Comparison of ENCODE assay signal across 9 cellular contexts in genomic region chr16:89326721-89327120, GRCh38.
DNase-seq lines count a peak whose midpoint lies in the region; ATAC-seq and TF ChIP-seq lines count a peak whose summit lies in the region.
"Had no signal": no experiment of that assay in that cellular context is flagged by ENCODE, and none has a peak within 500 bp of the region (broad histone marks: within the 10 kb centered on the region; RNA-seq: fewer than 3 reads in every experiment).

No MANE protein-coding gene starts in this region.

- H3K4me3 Mint-ChIP-seq in CD4-positive, CD25-positive, alpha-beta regulatory T cell, result peak overlapping the region in 1 of 4 donors; percentile 66

- H3K27ac Mint-ChIP-seq in CD4-positive, CD25-positive, alpha-beta regulatory T cell, result peak overlapping the region in 2 of 3 donors; percentile 85 to 91

- ATAC-seq in CD4-positive, CD25-positive, alpha-beta regulatory T cell (ENCODE audit: low read depth in 2 of 2), result no peak
- no peak for ATAC-seq in PC-3
- ATAC-seq in HG03342 (IDR thresholded peaks at IDR 0.05; ENCODE audit: unreplicated experiment), result no peak
- no peak for ATAC-seq in HG02763 (IDR thresholded peaks at IDR 0.05; ENCODE audit: unreplicated experiment)

- no peaks in the 10 kb centered on the region for H3K9me2 ChIP-seq in PC-3 (replicated peaks; ENCODE audit: low read length)

- TF ChIP-seq CTCF in PC-3 (conservative IDR thresholded peaks at IDR 0.05; ENCODE audit: low read depth, low read length) (no peak), osteoblast (IDR thresholded peaks at IDR 0.05; ENCODE audit: extremely low read depth, low read depth, low read length) (no peak), prostate gland (IDR thresholded peaks at IDR 0.05) (no peak)

- H3K27me3 ChIP-seq in CD4-positive, CD25-positive, alpha-beta regulatory T cell (ENCODE audit: control insufficient read depth, insufficient read depth, low read length), result no peaks in the 10 kb centered on the region
- no peaks in the 10 kb centered on the region for H3K27me3 ChIP-seq in PC-3 (ENCODE audit: low read length)
- H3K27me3 ChIP-seq in osteoblast (ENCODE audit: insufficient read depth, low read length), result no peaks in the 10 kb centered on the region
- H3K27me3 ChIP-seq in prostate gland (replicated peaks; ENCODE audit: insufficient read depth), result no peaks in the 10 kb centered on the region

- BruUV-seq in PC-3 (replicated peaks; lab: Mats Ljungman, UMichigan), result no TSS peak

- intact Hi-C loops in PC-3 (cut with micrococcal nuclease) (no loop called here), prostate gland (cut with DNase I) (loop anchor here (10.0 kb wide), 1 partner anchor 82 kb away; no protein-coding TSS in a partner anchor)

- no peaks in the 10 kb centered on the region for H4K20me1 ChIP-seq in PC-3 (ENCODE audit: low read length)
- H4K20me1 ChIP-seq in osteoblast (ENCODE audit: insufficient read depth, low read length), result peaks cover 15% of the 10 kb centered on the region

- H3K9me3 Mint-ChIP-seq in CD4-positive, CD25-positive, alpha-beta regulatory T cell, result peaks cover 0 to 1% (median 0%) of the 10 kb centered on the region in 7 donors
- H3K9me3 Mint-ChIP-seq: IgD-negative memory B cell had no signal

- peaks cover 5% of the 10 kb centered on the region for H3F3A ChIP-seq in PC-3 (ENCODE audit: low read length, unreplicated experiment)

- H3K9me3 ChIP-seq in CD4-positive, CD25-positive, alpha-beta regulatory T cell (ENCODE audit: control insufficient read depth in 2 of 2, low read length in 2 of 2), result no peaks in the 10 kb centered on the region
- H3K9me3 ChIP-seq in PC-3 (ENCODE audit: low read length) (no peaks in the 10 kb centered on the region), osteoblast (ENCODE audit: low read depth, low read length) (no peaks in the 10 kb centered on the region), prostate gland (no peaks in the 10 kb centered on the region)

- H3K79me2 ChIP-seq in PC-3 (ENCODE audit: low read length) (peaks cover 91% of the 10 kb centered on the region), osteoblast (ENCODE audit: insufficient read depth, low read length) (peaks cover 97% of the 10 kb centered on the region)

- H3K4me3 ChIP-seq in CD4-positive, CD25-positive, alpha-beta regulatory T cell (ENCODE audit: low read depth, low read length), result no peak overlapping the region
- no peak overlapping the region for H3K4me3 ChIP-seq in PC-3 (ENCODE audit: low read length)
- no peak overlapping the region for H3K4me3 ChIP-seq in osteoblast (ENCODE audit: insufficient read depth, low read length)
- no peak overlapping the region for H3K4me3 ChIP-seq in prostate gland

- no peak for DNase-seq in CD4-positive, CD25-positive, alpha-beta regulatory T cell
- no peak for DNase-seq in PC-3
- no peak for DNase-seq in epithelial cell of prostate (ENCODE audit: low read depth, low spot score)
- no peak for DNase-seq in osteoblast (ENCODE audit: insufficient read length, low spot score, missing footprints)
- DNase-seq in prostate gland (ENCODE audit: low spot score), result no peak
- no peak for DNase-seq in HCEC 1CT

- peaks cover 20 to 93% (median 62%) of the 10 kb centered on the region in 4 donors for H3K4me1 Mint-ChIP-seq in CD4-positive, CD25-positive, alpha-beta regulatory T cell

- CTCF ChIA-PET in PC-3 (lab: Charles Lee), result no interaction called here

- H3K27me3 Mint-ChIP-seq in CD4-positive, CD25-positive, alpha-beta regulatory T cell, result no peaks in the 10 kb centered on the region
- H3K27me3 Mint-ChIP-seq: IgD-negative memory B cell had no signal

- H2AFZ ChIP-seq in PC-3 (ENCODE audit: low read length), result no peak overlapping the region
- no peak overlapping the region for H2AFZ ChIP-seq in osteoblast (ENCODE audit: low read length)

- WGBS in prostate gland, result 82% methylated on average over 7 of the region's 7 CpGs

- POLR2A ChIA-PET in PC-3 (lab: Charles Lee; ENCODE audit: unreplicated experiment), result no interaction called here

- H3K36me3 ChIP-seq in CD4-positive, CD25-positive, alpha-beta regulatory T cell (ENCODE audit: control insufficient read depth, insufficient read depth, low read length), result peaks cover 2% of the 10 kb centered on the region
- peaks cover 7% of the 10 kb centered on the region; the same call in 1 of the 2 replicates for H3K36me3 ChIP-seq in PC-3 (ENCODE audit: low read depth, low read length)
- no peaks in the 10 kb centered on the region for H3K36me3 ChIP-seq in osteoblast (ENCODE audit: insufficient read depth, low read length)
- no peaks in the 10 kb centered on the region for H3K36me3 ChIP-seq in prostate gland

- TF ChIP-seq POLR2A in prostate gland (IDR thresholded peaks at IDR 0.05), result no peak

- peak overlapping the region; percentile 34 for H3K27ac ChIP-seq in CD4-positive, CD25-positive, alpha-beta regulatory T cell (ENCODE audit: insufficient read depth, low read length, poor library complexity, severe bottlenecking)
- H3K27ac ChIP-seq in PC-3 (ENCODE audit: low read length) (peak overlapping the region; percentile 100), epithelial cell of prostate (peak overlapping the region; percentile 56), osteoblast (ENCODE audit: low read depth, low read length) (peak overlapping the region; percentile 96), prostate gland (peak overlapping the region in 1 of 2 donors; percentile 31)

- H3K9ac ChIP-seq in PC-3 (ENCODE audit: low read length), result peak overlapping the region; percentile 92

- peaks cover 7% of the 10 kb centered on the region for H3K36me3 Mint-ChIP-seq in CD4-positive, CD25-positive, alpha-beta regulatory T cell
- H3K36me3 Mint-ChIP-seq: IgD-negative memory B cell had no signal

- peaks cover 90% of the 10 kb centered on the region for H3K4me1 ChIP-seq in CD4-positive, CD25-positive, alpha-beta regulatory T cell (ENCODE audit: control insufficient read depth, insufficient read depth, low read length, poor library complexity, severe bottlenecking)
- H3K4me1 ChIP-seq in PC-3 (ENCODE audit: insufficient read depth, low read length), result peaks cover 67% of the 10 kb centered on the region
- peaks cover 62% of the 10 kb centered on the region for H3K4me1 ChIP-seq in osteoblast (ENCODE audit: insufficient read depth, low read length)
- H3K4me1 ChIP-seq in prostate gland (replicated peaks), result peaks cover 10% of the 10 kb centered on the region

- 0 out of 2 replicates have a peak overlapping the region, but pooled peaks have one; percentile 68 for H3K4me2 ChIP-seq in PC-3 (ENCODE audit: low read length)
- H3K4me2 ChIP-seq in osteoblast (ENCODE audit: insufficient read depth, low read length), result no peak overlapping the region
